In the genomic region with DNA sequence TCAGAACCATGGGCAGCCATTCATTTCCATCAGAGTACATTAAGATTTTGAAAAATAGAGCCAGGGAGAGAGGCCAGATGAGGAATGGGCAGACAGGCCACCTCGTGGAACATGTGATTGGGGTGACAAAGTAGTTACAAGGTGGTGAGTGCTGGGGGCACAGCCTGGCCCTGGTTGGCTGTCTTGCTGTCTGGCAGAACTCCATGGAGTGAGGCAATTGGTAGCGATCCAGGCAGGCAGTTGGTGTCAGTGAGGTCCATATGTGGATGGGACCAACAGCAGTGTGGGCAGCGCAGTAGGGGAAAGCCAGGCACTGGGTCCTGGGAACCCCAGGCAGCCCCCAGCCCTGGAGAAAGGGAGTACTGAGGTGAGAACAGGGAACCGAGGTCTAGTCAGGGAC, we compare ENCODE assay signal across 15 cellular contexts.
DNase-seq lines count a peak whose midpoint lies in the region; ATAC-seq and TF ChIP-seq lines count a peak whose summit lies in the region.
"Had no signal": no experiment of that assay in that cellular context is flagged by ENCODE, and none has a peak within 500 bp of the region (broad histone marks: within the 10 kb centered on the region; RNA-seq: fewer than 3 reads in every experiment).

No MANE protein-coding gene starts in this region.

- intact Hi-C loops in heart left ventricle (cut with DNase I): no loop called here
- intact Hi-C loops in left cardiac atrium (cut with DNase I): no loop called here

- WGBS in heart left ventricle, 4 donors: 75 to 80% (median 78%) methylated on average over 4 of the region's 4 CpGs

- no peak overlapping the region for H3K4me3 ChIP-seq in heart left ventricle

- no peak for TF ChIP-seq CTCF in heart left ventricle (IDR thresholded peaks at IDR 0.05)

- TF ChIP-seq POLR2A in heart left ventricle (IDR thresholded peaks at IDR 0.05): no peak

- H3K27ac ChIP-seq in heart left ventricle: no peak overlapping the region
- H3K27ac ChIP-seq: HL-60 had no signal

- ATAC-seq in heart left ventricle: peak in 3 of 4 donors; percentile 55 to 78 (median 59)
- ATAC-seq in left cardiac atrium: no peak
- no peak for ATAC-seq in HG03571 (IDR thresholded peaks at IDR 0.05; ENCODE audit: unreplicated experiment)

- H3K4me1 ChIP-seq in heart left ventricle: peaks cover 0 to 15% (median 0%) of the 10 kb centered on the region in 12 donors

- in situ Hi-C loops in ACHN (cut with HindIII; ENCODE audit: low pct_ligation_motif_present, low pct_unique_long_range_greater_than_20kb, low sequenced_read_pairs): no loop called here

- no peaks in the 10 kb centered on the region for H3K27me3 ChIP-seq in heart left ventricle

- H3K36me3 ChIP-seq in heart left ventricle: no peaks in the 10 kb centered on the region

- H3K9me3 ChIP-seq in heart left ventricle: no peaks in the 10 kb centered on the region

- no peak for DNase-seq in heart left ventricle
- DNase-seq in left cardiac atrium: no peak
- peak; percentile 83 for DNase-seq in NCI-H1694 treated with DMSO at 0.1 percent for 48 hours (lab: John Stamatoyannopoulos, UW)
- peak; percentile 56 for DNase-seq in cerebellum (ENCODE audit: low spot score)
- no peak for DNase-seq in ACHN
- no peak for DNase-seq in NCI-H510A treated with DMSO at 0.1 percent for 48 hours (lab: John Stamatoyannopoulos, UW)
- DNase-seq: Calu3; CD4-positive, alpha-beta T cell; DMS153; DND-41; GF-D8; HCEC 1CT; HFFc6 had no signal

Comparison
In these comparisons a context has a peak if more than half of its experiments do, and no peak if none do; other contexts are left out.
1. ATAC-seq: peak in heart left ventricle (3 of 4); none in left cardiac atrium (0 of 2) and HG03571 (single experiment).
2. DNase-seq: peak in NCI-H1694 treated with DMSO at 0.1 percent for 48 hours (single experiment) and cerebellum (single experiment); none in heart left ventricle (0 of 5), left cardiac atrium (single experiment), ACHN (single experiment) and NCI-H510A treated with DMSO at 0.1 percent for 48 hours (single experiment).